1 cellular context compared by ENCODE assay signal in the genomic region with DNA sequence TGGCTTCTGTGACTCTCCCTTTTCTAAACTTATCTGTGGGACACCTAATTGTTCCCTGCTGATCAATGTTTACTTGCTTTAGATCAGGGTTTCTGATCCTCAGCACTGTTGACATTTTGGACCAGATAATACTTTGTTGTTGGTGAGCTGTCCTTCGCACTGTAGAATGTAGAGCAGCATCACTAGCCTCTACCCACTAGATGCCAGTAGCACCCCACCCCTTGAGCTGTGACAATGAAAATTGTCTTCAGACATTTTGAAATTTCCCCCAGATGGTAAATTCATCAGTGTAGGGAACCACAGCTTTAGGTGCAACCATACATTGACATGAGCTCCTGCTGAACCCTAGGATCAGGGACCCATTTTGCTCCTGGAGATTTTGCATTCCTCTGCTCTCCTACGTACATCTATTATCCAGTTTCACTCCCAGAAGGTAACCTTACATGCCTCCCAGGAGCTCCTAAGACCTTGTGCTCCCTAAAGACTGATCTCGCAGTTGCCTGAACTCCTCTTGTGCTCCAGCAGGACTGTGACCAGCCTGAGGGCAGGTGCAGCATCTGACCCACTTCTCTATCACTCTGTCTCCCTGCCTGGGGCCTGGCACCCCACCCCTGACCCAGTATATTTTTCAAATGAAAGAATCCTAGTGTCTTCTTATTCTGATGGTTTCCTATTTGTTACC.
TF ChIP-seq lines count a peak whose summit lies in the region.

No MANE protein-coding gene starts in this region.

TF ChIP-seq in GM12878, 131 proteins besides CTCF, POLR2A, EP300 and RAD21 (continued from another document):
- TF ChIP-seq, protein P1, sequence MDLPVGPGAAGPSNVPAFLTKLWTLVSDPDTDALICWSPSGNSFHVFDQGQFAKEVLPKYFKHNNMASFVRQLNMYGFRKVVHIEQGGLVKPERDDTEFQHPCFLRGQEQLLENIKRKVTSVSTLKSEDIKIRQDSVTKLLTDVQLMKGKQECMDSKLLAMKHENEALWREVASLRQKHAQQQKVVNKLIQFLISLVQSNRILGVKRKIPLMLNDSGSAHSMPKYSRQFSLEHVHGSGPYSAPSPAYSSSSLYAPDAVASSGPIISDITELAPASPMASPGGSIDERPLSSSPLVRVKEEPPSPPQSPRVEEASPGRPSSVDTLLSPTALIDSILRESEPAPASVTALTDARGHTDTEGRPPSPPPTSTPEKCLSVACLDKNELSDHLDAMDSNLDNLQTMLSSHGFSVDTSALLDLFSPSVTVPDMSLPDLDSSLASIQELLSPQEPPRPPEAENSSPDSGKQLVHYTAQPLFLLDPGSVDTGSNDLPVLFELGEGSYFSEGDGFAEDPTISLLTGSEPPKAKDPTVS (IDR thresholded peaks at IDR 0.05; ENCODE audit: low read depth, low read length): no peak
- no peak for TF ChIP-seq BMI1 (IDR thresholded peaks at IDR 0.05; ENCODE audit: borderline replicate concordance)
- no peak for TF ChIP-seq ESRRA (IDR thresholded peaks at IDR 0.05; ENCODE audit: low read length)
